20 cellular contexts compared by ENCODE assay signal in genomic region chr18:25066536-25066935, GRCh38.
"Had no signal": no experiment of that assay in that cellular context is flagged by ENCODE, and none has a peak within 500 bp of the region (broad histone marks: within the 10 kb centered on the region; RNA-seq: fewer than 3 reads in every experiment).

No MANE protein-coding gene starts in this region.

- DNase-seq: activated CD4-positive, alpha-beta T cell treated with anti-CD3 and anti-CD28 coated beads, Interleukin-2, amount 10 ng/mL, durations not matched to agents 24 days and 14 days; activated CD8-positive, alpha-beta T cell treated with anti-CD3 and anti-CD28 coated beads for 36 hours; activated naive CD4-positive, alpha-beta T cell; activated naive CD8-positive, alpha-beta T cell treated with anti-CD3 and anti-CD28 coated beads, Interleukin-2, amount 10 ng/mL, durations not matched to agents 7 days and 5 days; activated T-cell treated with anti-CD3 and anti-CD28 coated beads, Interleukin-2, amount 50 U/mL, for 1 hour; dermis blood vessel endothelial cell; effector memory CD4-positive, alpha-beta T cell; mucosa of descending colon; naive thymus-derived CD4-positive, alpha-beta T cell; occipital lobe; posterior cingulate gyrus; sigmoid colon; spleen; stimulated activated CD4-positive, alpha-beta T cell treated with anti-CD3 and anti-CD28 coated beads, Interleukin-4, amount 100 ng/mL, for 4 hours; T1000; testis; upper lobe of right lung had no signal

- H3K27me3 Mint-ChIP-seq: activated CD4-positive, alpha-beta T cell treated with anti-CD3 and anti-CD28 coated beads, Interleukin-2, amount 10 ng/mL, durations not matched to agents 24 days and 14 days; activated CD8-positive, alpha-beta T cell treated with anti-CD3 and anti-CD28 coated beads for 36 hours; activated naive CD8-positive, alpha-beta T cell treated with anti-CD3 and anti-CD28 coated beads, Interleukin-2, amount 10 ng/mL, durations not matched to agents 7 days and 5 days; memory B cell; stimulated activated memory B cell treated with anti-CD40 and anti-IgM and Interleukin-4, amounts not matched to agents 10 μg/mL and 1 μg/mL and 100 μg/mL, for 72 hours had no signal

- H3K4me1 Mint-ChIP-seq: activated CD4-positive, alpha-beta T cell treated with anti-CD3 and anti-CD28 coated beads, Interleukin-2, amount 10 ng/mL, durations not matched to agents 24 days and 14 days; activated naive CD8-positive, alpha-beta T cell treated with anti-CD3 and anti-CD28 coated beads, Interleukin-2, amount 10 ng/mL, durations not matched to agents 7 days and 5 days; activated T-helper 17 cell treated with anti-CD3 and anti-CD28 coated beads, Interleukin-2, amount 50 U/mL, for 72 hours; memory B cell; naive thymus-derived CD4-positive, alpha-beta T cell; stimulated activated memory B cell treated with anti-CD40 and anti-IgM and Interleukin-4, amounts not matched to agents 10 μg/mL and 1 μg/mL and 100 μg/mL, for 72 hours had no signal

- ATAC-seq: activated CD8-positive, alpha-beta T cell treated with anti-CD3 and anti-CD28 coated beads for 36 hours; activated T-helper 17 cell treated with anti-CD3 and anti-CD28 coated beads, Interleukin-2, amount 50 U/mL, for 72 hours; mucosa of descending colon; naive thymus-derived CD4-positive, alpha-beta T cell; stimulated activated memory B cell treated with anti-CD40 and anti-IgM and Interleukin-4, amounts not matched to agents 10 μg/mL and 1 μg/mL and 100 μg/mL, for 72 hours; upper lobe of right lung had no signal

- H3K27ac Mint-ChIP-seq: activated CD4-positive, alpha-beta T cell treated with anti-CD3 and anti-CD28 coated beads, Interleukin-2, amount 10 ng/mL, durations not matched to agents 24 days and 14 days; activated CD8-positive, alpha-beta T cell treated with anti-CD3 and anti-CD28 coated beads for 36 hours; activated naive CD8-positive, alpha-beta T cell treated with anti-CD3 and anti-CD28 coated beads, Interleukin-2, amount 10 ng/mL, durations not matched to agents 7 days and 5 days; activated T-helper 17 cell treated with anti-CD3 and anti-CD28 coated beads, Interleukin-2, amount 50 U/mL, for 72 hours; memory B cell; naive thymus-derived CD4-positive, alpha-beta T cell; stimulated activated memory B cell treated with anti-CD40 and anti-IgM and Interleukin-4, amounts not matched to agents 10 μg/mL and 1 μg/mL and 100 μg/mL, for 72 hours had no signal

- H3K36me3 Mint-ChIP-seq: activated naive CD8-positive, alpha-beta T cell treated with anti-CD3 and anti-CD28 coated beads, Interleukin-2, amount 10 ng/mL, durations not matched to agents 7 days and 5 days; memory B cell; naive thymus-derived CD4-positive, alpha-beta T cell; stimulated activated memory B cell treated with anti-CD40 and anti-IgM and Interleukin-4, amounts not matched to agents 10 μg/mL and 1 μg/mL and 100 μg/mL, for 72 hours had no signal

- H3K9me3 Mint-ChIP-seq: activated CD4-positive, alpha-beta T cell treated with anti-CD3 and anti-CD28 coated beads, Interleukin-2, amount 10 ng/mL, durations not matched to agents 24 days and 14 days; activated CD8-positive, alpha-beta T cell treated with anti-CD3 and anti-CD28 coated beads for 36 hours; activated naive CD8-positive, alpha-beta T cell treated with anti-CD3 and anti-CD28 coated beads, Interleukin-2, amount 10 ng/mL, durations not matched to agents 7 days and 5 days; activated T-helper 17 cell treated with anti-CD3 and anti-CD28 coated beads, Interleukin-2, amount 50 U/mL, for 72 hours; memory B cell; stimulated activated memory B cell treated with anti-CD40 and anti-IgM and Interleukin-4, amounts not matched to agents 10 μg/mL and 1 μg/mL and 100 μg/mL, for 72 hours had no signal

- H3K4me3 Mint-ChIP-seq: activated CD4-positive, alpha-beta T cell treated with anti-CD3 and anti-CD28 coated beads, Interleukin-2, amount 10 ng/mL, durations not matched to agents 24 days and 14 days; activated CD8-positive, alpha-beta T cell treated with anti-CD3 and anti-CD28 coated beads for 36 hours; activated naive CD8-positive, alpha-beta T cell treated with anti-CD3 and anti-CD28 coated beads, Interleukin-2, amount 10 ng/mL, durations not matched to agents 7 days and 5 days; activated T-helper 17 cell treated with anti-CD3 and anti-CD28 coated beads, Interleukin-2, amount 50 U/mL, for 72 hours; memory B cell; naive thymus-derived CD4-positive, alpha-beta T cell; stimulated activated memory B cell treated with anti-CD40 and anti-IgM and Interleukin-4, amounts not matched to agents 10 μg/mL and 1 μg/mL and 100 μg/mL, for 72 hours had no signal
